1 cellular context compared by ENCODE assay signal in the genomic region with DNA sequence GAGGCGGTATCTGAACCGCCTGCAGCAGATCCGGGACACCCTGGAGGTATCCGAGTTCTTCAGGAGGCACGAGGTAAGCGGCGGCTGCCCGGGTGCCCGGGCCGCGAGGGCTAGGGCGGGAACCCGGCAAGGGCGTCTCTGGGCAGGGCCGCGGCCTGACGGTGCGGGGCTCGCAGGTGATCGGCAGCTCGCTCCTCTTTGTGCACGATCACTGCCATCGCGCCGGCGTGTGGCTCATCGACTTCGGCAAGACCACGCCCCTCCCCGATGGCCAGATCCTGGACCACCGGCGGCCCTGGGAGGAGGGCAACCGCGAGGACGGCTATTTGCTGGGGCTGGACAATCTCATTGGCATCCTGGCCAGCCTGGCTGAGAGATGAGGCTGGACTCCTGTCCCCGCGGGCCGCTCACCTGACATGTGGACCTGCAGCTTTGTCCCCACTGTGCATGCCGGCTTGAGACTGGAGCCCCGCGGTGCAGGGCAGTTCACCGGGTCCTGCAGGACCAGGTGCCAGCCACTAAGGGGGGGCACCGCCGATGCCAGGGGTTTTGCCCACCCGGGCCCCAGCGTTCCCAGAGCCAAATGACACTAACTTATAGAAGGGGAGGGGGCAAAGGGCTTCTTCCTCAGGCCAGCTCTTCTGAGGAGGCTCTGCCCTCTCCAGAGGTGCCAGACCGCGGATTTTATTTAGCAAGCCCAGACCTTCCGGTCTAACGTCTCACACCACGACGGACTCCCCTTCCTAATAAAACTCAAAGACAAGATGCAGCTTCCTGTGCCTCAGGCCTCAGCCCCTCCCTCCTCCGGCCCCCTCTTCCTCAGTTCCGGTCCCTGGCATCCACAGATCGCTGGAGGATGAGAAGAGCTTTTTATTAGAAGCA.
TF ChIP-seq lines count a peak whose summit lies in the region.

No MANE protein-coding gene starts in this region.

TF ChIP-seq in GM12878, 131 proteins besides CTCF, POLR2A, EP300 and RAD21:
- TF ChIP-seq, protein P1, sequence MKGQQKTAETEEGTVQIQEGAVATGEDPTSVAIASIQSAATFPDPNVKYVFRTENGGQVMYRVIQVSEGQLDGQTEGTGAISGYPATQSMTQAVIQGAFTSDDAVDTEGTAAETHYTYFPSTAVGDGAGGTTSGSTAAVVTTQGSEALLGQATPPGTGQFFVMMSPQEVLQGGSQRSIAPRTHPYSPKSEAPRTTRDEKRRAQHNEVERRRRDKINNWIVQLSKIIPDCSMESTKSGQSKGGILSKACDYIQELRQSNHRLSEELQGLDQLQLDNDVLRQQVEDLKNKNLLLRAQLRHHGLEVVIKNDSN (IDR thresholded peaks at IDR 0.05; ENCODE audit: borderline replicate concordance, extremely low read length, insufficient read depth, low read depth, low read length) = no peak
- TF ChIP-seq SIX5 (IDR thresholded peaks at IDR 0.05; ENCODE audit: low read depth, low read length, severe bottlenecking) (no peak), POLR2AphosphoS5 (IDR thresholded peaks at IDR 0.05; ENCODE audit: low read length) (no peak), KAT2A (conservative IDR thresholded peaks at IDR 0.05; ENCODE audit: control insufficient read depth, low read depth, low read length) (no peak), RCOR1 (conservative IDR thresholded peaks at IDR 0.05; ENCODE audit: low read depth, low read length) (no peak)
